In the genomic region with DNA sequence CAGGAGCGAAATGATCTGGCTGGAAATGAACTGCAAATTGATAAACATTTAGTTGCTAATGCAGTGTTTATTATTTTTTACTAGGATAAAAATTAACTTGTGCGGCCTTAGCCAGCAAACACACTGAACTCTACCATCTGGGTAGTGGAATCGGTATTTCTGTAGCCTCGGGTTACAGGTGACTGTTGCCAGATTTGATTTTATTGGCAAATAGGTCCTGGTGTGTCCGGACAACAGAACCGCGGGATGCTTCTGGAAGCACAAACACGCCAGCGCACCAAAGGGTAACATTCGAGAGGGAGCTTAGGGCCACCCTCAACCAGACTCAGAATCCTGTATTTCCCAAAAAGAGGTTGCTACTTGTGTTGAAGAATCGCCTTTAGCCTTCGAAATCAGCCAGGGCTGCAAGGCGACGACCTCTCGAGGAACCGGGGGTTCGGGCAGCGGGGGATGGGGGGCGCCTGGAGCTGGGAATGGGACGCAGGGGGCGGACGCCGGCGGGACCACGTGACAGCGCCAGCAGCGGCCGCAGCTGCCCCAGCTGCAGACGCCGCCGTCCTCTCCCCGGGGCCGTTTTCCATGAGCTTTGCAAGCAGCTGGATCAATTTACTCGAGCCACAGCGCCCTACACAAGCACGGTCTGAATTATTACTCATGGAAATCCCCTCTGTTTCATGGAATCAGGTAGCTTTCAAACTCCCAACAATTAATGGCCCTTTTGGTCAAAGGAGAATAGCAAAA, we compare ENCODE assay signal across 8 cellular contexts.
DNase-seq lines count a peak whose midpoint lies in the region; ATAC-seq and TF ChIP-seq lines count a peak whose summit lies in the region.

No MANE protein-coding gene starts in this region.

- peak; percentile 73 for DNase-seq in AG09319 (ENCODE audit: extremely low read depth, low read depth)
- DNase-seq in activated CD4-positive, alpha-beta memory T cell treated with anti-CD3 and anti-CD28 coated beads, Interleukin-2, amount 10 ng/mL, durations not matched to agents 7 days and 5 days, result peak; percentile 14
- DNase-seq in head of caudate nucleus, result peak; percentile 60 to 93 (median 82)
- peak; percentile 88 for DNase-seq in posterior vena cava (ENCODE audit: low spot score)
- DNase-seq in stimulated activated CD4-positive, alpha-beta T cell treated with anti-CD3 and anti-CD28 coated beads, Interleukin-15, amount 100 ng/mL, for 24 hours, result no peak
- DNase-seq in NCI-H1694 treated with DMSO at 0.1 percent for 48 hours (lab: John Stamatoyannopoulos, UW), result no peak

- peaks cover 65% of the 10 kb centered on the region for H3K4me1 Mint-ChIP-seq in activated CD4-positive, alpha-beta memory T cell treated with anti-CD3 and anti-CD28 coated beads, Interleukin-2, amount 10 ng/mL, durations not matched to agents 7 days and 5 days

- CTCF ChIA-PET in activated CD4-positive, alpha-beta memory T cell treated with anti-CD3 and anti-CD28 coated beads, Interleukin-2, amount 10 ng/mL, durations not matched to agents 7 days and 5 days (lab: Charles Lee), result interaction anchor here (1.7 kb wide), 1 partner anchor 10 kb away, joined by 3 read pairs; no protein-coding TSS in a partner anchor

- no peak overlapping the region for H3K4me3 Mint-ChIP-seq in activated CD4-positive, alpha-beta memory T cell treated with anti-CD3 and anti-CD28 coated beads, Interleukin-2, amount 10 ng/mL, durations not matched to agents 7 days and 5 days

- POLR2A ChIA-PET in activated CD4-positive, alpha-beta memory T cell treated with anti-CD3 and anti-CD28 coated beads, Interleukin-2, amount 10 ng/mL, durations not matched to agents 7 days and 5 days (lab: Charles Lee), result interaction anchor here (1.1 to 3.3 kb wide), 10 partner anchors 7 to 245 kb away, joined by 3 to 25 read pairs (median 7); no protein-coding TSS in a partner anchor

- intact Hi-C loops in head of caudate nucleus (cut with DNase I), result loop anchor here (2.0 kb wide), 1 partner anchor 245 kb away; no protein-coding TSS in a partner anchor
- intact Hi-C loops in posterior vena cava (cut with DNase I), result loop anchor here (5.0 to 10.0 kb wide), 2 partner anchors 42 to 465 kb away; no protein-coding TSS in a partner anchor

- TF ChIP-seq CTCF in AG09319 (IDR thresholded peaks at IDR 0.05; ENCODE audit: low read depth, low read length), result no peak

- H3K27ac Mint-ChIP-seq in activated CD4-positive, alpha-beta memory T cell treated with anti-CD3 and anti-CD28 coated beads, Interleukin-2, amount 10 ng/mL, durations not matched to agents 7 days and 5 days, result no peak overlapping the region

- no peaks in the 10 kb centered on the region for H3K36me3 ChIP-seq in HUES6 (ENCODE audit: control insufficient read depth, insufficient read depth, low read length)

- H3K4me3 ChIP-seq in HUES6 (ENCODE audit: low read depth, low read length), result peak overlapping the region; percentile 14

- no peak for ATAC-seq in GM21423 (IDR thresholded peaks at IDR 0.05; ENCODE audit: unreplicated experiment)

- no peaks in the 10 kb centered on the region for H3K9me3 Mint-ChIP-seq in activated CD4-positive, alpha-beta memory T cell treated with anti-CD3 and anti-CD28 coated beads, Interleukin-2, amount 10 ng/mL, durations not matched to agents 7 days and 5 days

- H3K27ac ChIP-seq in HUES6 (ENCODE audit: low read depth, low read length), result no peak overlapping the region

- peaks cover 4% of the 10 kb centered on the region for H3K36me3 Mint-ChIP-seq in activated CD4-positive, alpha-beta memory T cell treated with anti-CD3 and anti-CD28 coated beads, Interleukin-2, amount 10 ng/mL, durations not matched to agents 7 days and 5 days (ENCODE audit: low read depth)

- no peaks in the 10 kb centered on the region for H3K27me3 ChIP-seq in HUES6 (ENCODE audit: control insufficient read depth, insufficient read depth, low read length)

- no peaks in the 10 kb centered on the region for H3K9me3 ChIP-seq in HUES6 (ENCODE audit: control insufficient read depth, insufficient read depth, low read depth, low read length)

- H3K4me1 ChIP-seq in HUES6 (ENCODE audit: control insufficient read depth, insufficient read depth, low read length), result peaks cover 57% of the 10 kb centered on the region

- H3K27me3 Mint-ChIP-seq in activated CD4-positive, alpha-beta memory T cell treated with anti-CD3 and anti-CD28 coated beads, Interleukin-2, amount 10 ng/mL, durations not matched to agents 7 days and 5 days, result no peaks in the 10 kb centered on the region

- no peak overlapping the region for H3K9ac ChIP-seq in HUES6 (ENCODE audit: low read length)

Comparison
In these comparisons a context has a peak if more than half of its experiments do, and no peak if none do; other contexts are left out.
1. DNase-seq: peak in AG09319 (single experiment), activated CD4-positive, alpha-beta memory T cell treated with anti-CD3 and anti-CD28 coated beads, Interleukin-2, amount 10 ng/mL, durations not matched to agents 7 days and 5 days (single experiment), head of caudate nucleus (42 of 42) and posterior vena cava (single experiment); none in stimulated activated CD4-positive, alpha-beta T cell treated with anti-CD3 and anti-CD28 coated beads, Interleukin-15, amount 100 ng/mL, for 24 hours (single experiment) and NCI-H1694 treated with DMSO at 0.1 percent for 48 hours (single experiment).